8 cellular contexts compared by ENCODE assay signal in genomic region chr15:35078221-35078915, GRCh38. TPM values are rescaled to one million over a fixed set of nuclear protein-coding genes. Genes with fewer than 3 reads are reported as not detected.
DNase-seq lines count a peak whose midpoint lies in the region; ATAC-seq, FAIRE-seq and TF ChIP-seq lines count a peak whose summit lies in the region.

No MANE protein-coding gene starts in this region.

- RAD21 ChIA-PET in GM12878 (lab: Charles Lee; ENCODE audit: unreplicated experiment) = interaction anchor here (0.9 to 3.6 kb wide), 6 partner anchors 16 to 436 kb away, joined by 3 to 55 read pairs (median 4); no protein-coding TSS in a partner anchor

- POLR2A ChIA-PET in PC-9 (lab: Charles Lee; ENCODE audit: unreplicated experiment) = interaction anchor here (0.6 kb wide), 1 partner anchor 1132 kb away, joined by 6 read pairs; no protein-coding TSS in a partner anchor
- POLR2A ChIA-PET in GM12878 (lab: Charles Lee) = interaction anchor here (1.6 kb wide), 1 partner anchor 366 kb away, joined by 3 read pairs; no protein-coding TSS in a partner anchor

- H3K27me3 ChIP-seq in PC-9 (ENCODE audit: insufficient read depth, low read depth) (no peaks in the 10 kb centered on the region), GM12878 (replicated peaks in 1 of 2; ENCODE audit: control insufficient read depth in 2 of 2, insufficient read depth in 2 of 2, low read length in 1 of 2) (no peaks in the 10 kb centered on the region)

- H3F3A ChIP-seq in PC-9 (ENCODE audit: insufficient read depth, low read depth) = no peaks in the 10 kb centered on the region

- TF ChIP-seq EP300 in GM12878 (IDR thresholded peaks at IDR 0.05; ENCODE audit: borderline replicate concordance in 1 of 2, control insufficient read depth in 1 of 2, low read depth in 2 of 2, low read length in 2 of 2) = no peak

- H3K4me3 ChIP-seq in PC-9 (no peak overlapping the region), GM12878 (no peak overlapping the region)

- H2AFZ ChIP-seq in PC-9 = no peak overlapping the region
- no peak overlapping the region for H2AFZ ChIP-seq in GM12878 (ENCODE audit: control insufficient read depth, low read depth, low read length)

- DNase-seq in activated CD4-positive, alpha-beta T cell treated with anti-CD3 and anti-CD28 coated beads for 24 hours (ENCODE audit: low read depth in 2 of 2) = peak; percentile 5 to 10
- no peak for DNase-seq in activated CD4-positive, alpha-beta T cell treated with anti-CD3 and anti-CD28 coated beads for 1 hour
- peak; percentile 24 for DNase-seq in HK-2 (ENCODE audit: unreplicated experiment)
- peak in 1 of 2 experiments; percentile 29 for DNase-seq in PC-9
- DNase-seq in GM12878 (ENCODE audit: low read depth, low spot score) = no peak
- DNase-seq in iPS-NIHi11 (ENCODE audit: low spot score) = peak; percentile 81
- peak; percentile 9 to 14 for DNase-seq in stimulated activated CD4-positive, alpha-beta T cell treated with anti-CD3 and anti-CD28 coated beads, Interleukin-12 subunit alpha, Interleukin-12 subunit beta, amount 100 ng/mL, for 24 hours (ENCODE audit: low read depth in 2 of 2)

- H3K9me3 ChIP-seq in PC-9 (ENCODE audit: insufficient read depth, low read depth) (no peaks in the 10 kb centered on the region), GM12878 (replicated peaks; ENCODE audit: control insufficient read depth, insufficient read depth, low read length) (no peaks in the 10 kb centered on the region; the same call in 2 of the 3 replicates)

- H3K4me1 ChIP-seq in PC-9 (replicated peaks; ENCODE audit: insufficient read depth) (no peaks in the 10 kb centered on the region), GM12878 (ENCODE audit: control insufficient read depth, insufficient read depth, low read length) (no peaks in the 10 kb centered on the region)

- BruUV-seq in PC-9 (replicated peaks; lab: Mats Ljungman, UMichigan) = no TSS peak
- BruUV-seq in GM12878 (replicated peaks; lab: Mats Ljungman, UMichigan) = no TSS peak

- peak; percentile 93 for FAIRE-seq in GM12878 (lab: Jason Lieb, UNC)

- in situ Hi-C loops in GM12878 (cut with MboI) = loop anchor here (5.0 kb wide), 1 partner anchor 369 kb away; no protein-coding TSS in a partner anchor

- peak; percentile 75 for ATAC-seq in GM12878
- ATAC-seq in HG03025 (IDR thresholded peaks at IDR 0.05; ENCODE audit: low FRiP score, unreplicated experiment) = no peak

- intact Hi-C loops in PC-9 (cut with micrococcal nuclease; ENCODE audit: unreplicated experiment) (loop anchor here (1.0 to 10.0 kb wide), 3 partner anchors 91 to 366 kb away; partner anchors contain the start of gene ZNF770), GM12878 (cut with micrococcal nuclease; ENCODE audit: unreplicated experiment) (loop anchor here (1.0 to 5.0 kb wide), 3 partner anchors 210 to 439 kb away; no protein-coding TSS in a partner anchor)

- no peak overlapping the region for H3K9ac ChIP-seq in GM12878 (ENCODE audit: control insufficient read depth, insufficient read depth, low read length)

- CTCF ChIA-PET in PC-9 (lab: Charles Lee) (interaction anchor here (0.6 to 2.3 kb wide), 2 partner anchors 62 to 366 kb away, joined by 4 to 8 read pairs; no protein-coding TSS in a partner anchor), GM12878 (lab: Yijun Ruan, JAX) (interaction anchor here (0.6 to 5.9 kb wide), 22 partner anchors 9 to 674 kb away, joined by 3 to 185 read pairs (median 3); no protein-coding TSS in a partner anchor)

- TF ChIP-seq CTCF in PC-9 (conservative IDR thresholded peaks at IDR 0.05) = peak; percentile 86
- peak; percentile 78 to 89 (median 82) for TF ChIP-seq CTCF in GM12878 (IDR thresholded peaks at IDR 0.05 in 2 of 3, conservative IDR thresholded peaks at IDR 0.05 in 1 of 3; ENCODE audit: control insufficient read depth in 2 of 3, extremely low read depth in 1 of 3, insufficient read depth in 1 of 3, low read depth in 3 of 3, low read length in 3 of 3)

- TF ChIP-seq POLR2A in GM12878 (IDR thresholded peaks at IDR 0.05; ENCODE audit: low read depth, low read length) = no peak

- H3K9me2 ChIP-seq in PC-9 (ENCODE audit: insufficient read depth) = no peaks in the 10 kb centered on the region

- H3K4me2 ChIP-seq in PC-9 (no peak overlapping the region), GM12878 (ENCODE audit: control insufficient read depth, insufficient read depth) (no peak overlapping the region)

- H4K20me1 ChIP-seq in PC-9 (ENCODE audit: insufficient read depth) (no peaks in the 10 kb centered on the region), GM12878 (ENCODE audit: control insufficient read depth, insufficient read depth) (no peaks in the 10 kb centered on the region)

- TF ChIP-seq RAD21 in GM12878 (IDR thresholded peaks at IDR 0.05; ENCODE audit: insufficient read depth, low read depth, low read length) = peak; percentile 98

- 14% methylated on average over 6 of the region's 6 CpGs for WGBS in GM12878 (ENCODE audit: insufficient coverage, insufficient replicate concordance, low lambda C conversion rate, missing lambda C conversion rate)

- H3K36me3 ChIP-seq in PC-9 (ENCODE audit: low read depth) = no peaks in the 10 kb centered on the region
- no peaks in the 10 kb centered on the region for H3K36me3 ChIP-seq in GM12878 (ENCODE audit: control insufficient read depth in 2 of 2, insufficient read depth in 2 of 2, low read length in 1 of 2)

- no peaks in the 10 kb centered on the region for H3K79me2 ChIP-seq in PC-9 (ENCODE audit: low read depth)
- H3K79me2 ChIP-seq in GM12878 (ENCODE audit: control insufficient read depth, insufficient read depth, low read length) = no peaks in the 10 kb centered on the region

- H3K27ac ChIP-seq in PC-9 (no peak overlapping the region), GM12878 (ENCODE audit: control insufficient read depth, insufficient read depth) (no peak overlapping the region)

- SMC1A ChIA-PET in GM12878 (lab: Charles Lee; ENCODE audit: uncharacterized antibody, unreplicated experiment) = interaction anchor here (0.6 to 5.3 kb wide), 11 partner anchors 13 to 1409 kb away, joined by 3 to 85 read pairs (median 3); no protein-coding TSS in a partner anchor

TF ChIP-seq in GM12878, 131 proteins besides CTCF, POLR2A, EP300 and RAD21 (continues in another document):
- TF ChIP-seq SMC3 (IDR thresholded peaks at IDR 0.05; ENCODE audit: borderline replicate concordance, low read length) (peak; percentile 98), MEF2A (IDR thresholded peaks at IDR 0.05; ENCODE audit: insufficient read depth, low read depth, low read length) (peak; percentile 39; the same call in 1 of the 2 replicates), POU2F2 (IDR thresholded peaks at IDR 0.05; ENCODE audit: borderline replicate concordance, low read depth, low read length) (peak; percentile 39; the same call in 1 of the 3 replicates), YY1 (IDR thresholded peaks at IDR 0.05; ENCODE audit: low read depth, low read length) (peak; percentile 71), HDGF (IDR thresholded peaks at IDR 0.05) (no peak), LARP7 (IDR thresholded peaks at IDR 0.05) (no peak)
- TF ChIP-seq, protein P1, sequence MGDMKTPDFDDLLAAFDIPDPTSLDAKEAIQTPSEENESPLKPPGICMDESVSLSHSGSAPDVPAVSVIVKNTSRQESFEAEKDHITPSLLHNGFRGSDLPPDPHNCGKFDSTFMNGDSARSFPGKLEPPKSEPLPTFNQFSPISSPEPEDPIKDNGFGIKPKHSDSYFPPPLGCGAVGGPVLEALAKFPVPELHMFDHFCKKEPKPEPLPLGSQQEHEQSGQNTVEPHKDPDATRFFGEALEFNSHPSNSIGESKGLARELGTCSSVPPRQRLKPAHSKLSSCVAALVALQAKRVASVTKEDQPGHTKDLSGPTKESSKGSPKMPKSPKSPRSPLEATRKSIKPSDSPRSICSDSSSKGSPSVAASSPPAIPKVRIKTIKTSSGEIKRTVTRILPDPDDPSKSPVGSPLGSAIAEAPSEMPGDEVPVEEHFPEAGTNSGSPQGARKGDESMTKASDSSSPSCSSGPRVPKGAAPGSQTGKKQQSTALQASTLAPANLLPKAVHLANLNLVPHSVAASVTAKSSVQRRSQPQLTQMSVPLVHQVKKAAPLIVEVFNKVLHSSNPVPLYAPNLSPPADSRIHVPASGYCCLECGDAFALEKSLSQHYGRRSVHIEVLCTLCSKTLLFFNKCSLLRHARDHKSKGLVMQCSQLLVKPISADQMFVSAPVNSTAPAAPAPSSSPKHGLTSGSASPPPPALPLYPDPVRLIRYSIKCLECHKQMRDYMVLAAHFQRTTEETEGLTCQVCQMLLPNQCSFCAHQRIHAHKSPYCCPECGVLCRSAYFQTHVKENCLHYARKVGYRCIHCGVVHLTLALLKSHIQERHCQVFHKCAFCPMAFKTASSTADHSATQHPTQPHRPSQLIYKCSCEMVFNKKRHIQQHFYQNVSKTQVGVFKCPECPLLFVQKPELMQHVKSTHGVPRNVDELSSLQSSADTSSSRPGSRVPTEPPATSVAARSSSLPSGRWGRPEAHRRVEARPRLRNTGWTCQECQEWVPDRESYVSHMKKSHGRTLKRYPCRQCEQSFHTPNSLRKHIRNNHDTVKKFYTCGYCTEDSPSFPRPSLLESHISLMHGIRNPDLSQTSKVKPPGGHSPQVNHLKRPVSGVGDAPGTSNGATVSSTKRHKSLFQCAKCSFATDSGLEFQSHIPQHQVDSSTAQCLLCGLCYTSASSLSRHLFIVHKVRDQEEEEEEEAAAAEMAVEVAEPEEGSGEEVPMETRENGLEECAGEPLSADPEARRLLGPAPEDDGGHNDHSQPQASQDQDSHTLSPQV (IDR thresholded peaks at IDR 0.05) = 0 out of 2 replicates have a peak, but pooled peaks have one; percentile 14

RNA-seq across cellular contexts. Expression of gene NANOGP8, which starts 6.7 kb away (rescaled TPM):
- total RNA-seq in PC-9 (2021) = not detected in 2 replicates
- 2.9 and 4.1 TPM in 2 replicates for total RNA-seq in GM12878 (2013; cell fraction: nucleolus; rRNA removed)
- not detected in 2 replicates for total RNA-seq in GM12878 (2014; rRNA removed)
- total RNA-seq in GM12878 (2014; rRNA removed; fragmentation: Illumina TruSeq; extraction: Trizol) = not detected in 2 replicates
- not detected in 2 replicates for total RNA-seq in GM12878 (2021)
- not detected for polyA plus RNA-seq in GM12878 (2011; ENCODE audit: low read depth)
- not detected in 2 replicates for polyA plus RNA-seq in GM12878 (2011; rRNA removed)
- not detected in 2 replicates for polyA plus RNA-seq in GM12878 (2011; cell fraction: cytosol; rRNA removed)
- polyA plus RNA-seq in GM12878 (2011; cell fraction: nucleus; rRNA removed) = 0.28 and 0.45 TPM in 2 replicates
- polyA plus RNA-seq in GM12878 (2012) = not detected in 2 replicates
- not detected in 2 replicates for polyA plus RNA-seq in GM12878 (2014; fragmentation: Illumina TruSeq; extraction: Trizol)
- not detected for polyA plus RNA-seq in GM12878 (2014; fragmentation: Nextera tagmentation; extraction: Ambion mirVana)
- 0.11 TPM in 1 of 2 replicates, not detected in the other for polyA plus RNA-seq in GM12878 (2014; rRNA removed)
- not detected for polyA plus RNA-seq in GM12878 (2016; fragmentation: Nextera tagmentation; extraction: Ambion mirVana)
- 0.26 TPM in 1 of 2 replicates, not detected in the other for polyA minus RNA-seq in GM12878 (2011; rRNA and poly(A)+ RNA removed)
- not detected in 2 replicates for polyA minus RNA-seq in GM12878 (2011; cell fraction: cytosol; rRNA and poly(A)+ RNA removed)
- 0.57 and 0.60 TPM in 2 replicates for polyA minus RNA-seq in GM12878 (2011; cell fraction: nucleus; rRNA and poly(A)+ RNA removed)

Comparison
In these comparisons a context has a peak if more than half of its experiments do, and no peak if none do; other contexts are left out.
1. DNase-seq: peak in activated CD4-positive, alpha-beta T cell treated with anti-CD3 and anti-CD28 coated beads for 24 hours (2 of 2), HK-2 (single experiment), iPS-NIHi11 (single experiment) and stimulated activated CD4-positive, alpha-beta T cell treated with anti-CD3 and anti-CD28 coated beads, Interleukin-12 subunit alpha, Interleukin-12 subunit beta, amount 100 ng/mL, for 24 hours (2 of 2); none in activated CD4-positive, alpha-beta T cell treated with anti-CD3 and anti-CD28 coated beads for 1 hour (single experiment) and GM12878 (single experiment).